8 cellular contexts compared by ENCODE assay signal in the genomic region with DNA sequence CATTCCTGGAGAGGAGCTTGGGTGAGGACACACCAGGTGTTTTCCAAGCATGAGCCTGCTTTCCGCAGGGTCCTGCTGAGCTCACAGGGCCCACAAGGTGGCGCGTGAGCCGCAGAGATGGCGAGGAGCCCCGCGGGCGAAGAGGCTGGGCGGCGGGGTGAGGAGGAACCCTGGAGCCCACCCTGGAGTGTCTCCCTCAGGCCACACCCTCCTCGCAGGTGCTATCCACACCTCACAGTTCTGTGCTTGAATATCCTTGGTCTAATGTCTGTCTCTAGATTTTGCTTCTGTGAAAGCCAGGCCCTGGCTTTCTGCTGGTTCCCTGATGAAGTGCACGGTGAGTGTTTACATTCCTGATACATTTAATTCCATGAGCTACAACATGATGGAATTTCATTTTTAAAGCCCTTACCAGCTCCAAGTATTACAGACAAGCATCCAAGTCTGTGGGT.
DNase-seq lines count a peak whose midpoint lies in the region; ATAC-seq lines count a peak whose summit lies in the region.

No MANE protein-coding gene starts in this region.

- no peak overlapping the region for H2AK5ac ChIP-seq in neuronal stem cell (ENCODE audit: low read depth, low read length)

- no peak overlapping the region for H3K9ac ChIP-seq in neuronal stem cell (ENCODE audit: low read depth, low read length, poor library complexity)

- no peak overlapping the region for H3K4me2 ChIP-seq in neuronal stem cell (ENCODE audit: insufficient read depth, low read length, poor library complexity, severe bottlenecking)

- peak overlapping the region; percentile 21 for H2AFZ ChIP-seq in neuronal stem cell (ENCODE audit: low read length)

- peak; percentile 29 for DNase-seq in stimulated activated CD4-positive, alpha-beta T cell treated with anti-CD3 and anti-CD28 coated beads, Interleukin-15, amount 100 ng/mL, for 24 hours
- no peak for DNase-seq in stimulated activated CD4-positive, alpha-beta T cell treated with anti-CD3 and anti-CD28 coated beads, Interleukin-4, amount 100 ng/mL, for 4 hours
- peak; percentile 67 for DNase-seq in NAMALWA (ENCODE audit: low spot score)
- DNase-seq in cerebellar cortex (ENCODE audit: low spot score) = peak; percentile 59
- DNase-seq in neuronal stem cell (ENCODE audit: low spot score) = peak; percentile 43
- no peak for DNase-seq in NCI-H510A (lab: John Stamatoyannopoulos, UW)
- no peak for DNase-seq in activated CD4-positive, CD25-positive, alpha-beta regulatory T cell treated with anti-CD3 and anti-CD28 coated beads, Interleukin-2, amount 50 U/mL, for 72 hours

- peaks cover 0 to 1% of the 10 kb centered on the region in 2 donors for H3K9me3 ChIP-seq in neuronal stem cell (replicated peaks in 1 of 2; ENCODE audit: control insufficient read depth in 2 of 2, insufficient read depth in 1 of 2, low read depth in 1 of 2, low read length in 2 of 2)

- H2BK120ac ChIP-seq in neuronal stem cell (ENCODE audit: low read depth, low read length) = no peak overlapping the region

- H3K18ac ChIP-seq in neuronal stem cell (ENCODE audit: low read length) = no peak overlapping the region

- H3K23ac ChIP-seq in neuronal stem cell (ENCODE audit: low read depth, low read length, poor library complexity) = peak overlapping the region; percentile 8

- no peak overlapping the region for H3K4me3 ChIP-seq in neuronal stem cell (ENCODE audit: low read length in 2 of 2)

- no peak overlapping the region for H3K4ac ChIP-seq in neuronal stem cell (ENCODE audit: low read length)

- no peaks in the 10 kb centered on the region for H3K36me3 ChIP-seq in neuronal stem cell (replicated peaks in 1 of 2; ENCODE audit: control insufficient read depth in 2 of 2, insufficient read depth in 2 of 2, low read length in 2 of 2)

- no peaks in the 10 kb centered on the region for H3K27me3 ChIP-seq in neuronal stem cell (ENCODE audit: control insufficient read depth in 3 of 3, insufficient read depth in 3 of 3, low read depth in 1 of 3, low read length in 3 of 3)

- no CpG with 5 or more reads among the region's 12 CpGs for WGBS in neuronal stem cell (ENCODE audit: extremely low coverage in 2 of 2, insufficient read length in 2 of 2, insufficient replicate concordance in 1 of 2), 2 donors

- H3K79me1 ChIP-seq in neuronal stem cell (ENCODE audit: low read depth, low read length) = no peaks in the 10 kb centered on the region

- no peak overlapping the region for H2BK5ac ChIP-seq in neuronal stem cell (ENCODE audit: low read length)

- H4K91ac ChIP-seq in neuronal stem cell (ENCODE audit: low read depth, low read length, poor library complexity) = no peak overlapping the region

- H3K4me1 ChIP-seq in neuronal stem cell (ENCODE audit: control insufficient read depth in 2 of 2, insufficient read depth in 1 of 2, low read depth in 1 of 2, low read length in 2 of 2) = no peaks in the 10 kb centered on the region

- H4K8ac ChIP-seq in neuronal stem cell (ENCODE audit: low read depth, low read length) = no peak overlapping the region

- no peak overlapping the region for H3K27ac ChIP-seq in neuronal stem cell (replicated peaks; ENCODE audit: low read length)

- no peak for ATAC-seq in HG03378 (IDR thresholded peaks at IDR 0.05; ENCODE audit: unreplicated experiment)

- no peak overlapping the region for H3K14ac ChIP-seq in neuronal stem cell (ENCODE audit: low read length)

- H2BK15ac ChIP-seq in neuronal stem cell (ENCODE audit: low read length) = no peak overlapping the region

- no peak overlapping the region for H2BK12ac ChIP-seq in neuronal stem cell (ENCODE audit: low read length)

Comparison
In these comparisons a context has a peak if more than half of its experiments do, and no peak if none do; other contexts are left out.
1. DNase-seq: peak in stimulated activated CD4-positive, alpha-beta T cell treated with anti-CD3 and anti-CD28 coated beads, Interleukin-15, amount 100 ng/mL, for 24 hours (single experiment), NAMALWA (single experiment), cerebellar cortex (single experiment) and neuronal stem cell (single experiment); none in stimulated activated CD4-positive, alpha-beta T cell treated with anti-CD3 and anti-CD28 coated beads, Interleukin-4, amount 100 ng/mL, for 4 hours (0 of 2), NCI-H510A (single experiment) and activated CD4-positive, CD25-positive, alpha-beta regulatory T cell treated with anti-CD3 and anti-CD28 coated beads, Interleukin-2, amount 50 U/mL, for 72 hours (single experiment).